ENCODE assay signal across 1 cellular context in the genomic region with DNA sequence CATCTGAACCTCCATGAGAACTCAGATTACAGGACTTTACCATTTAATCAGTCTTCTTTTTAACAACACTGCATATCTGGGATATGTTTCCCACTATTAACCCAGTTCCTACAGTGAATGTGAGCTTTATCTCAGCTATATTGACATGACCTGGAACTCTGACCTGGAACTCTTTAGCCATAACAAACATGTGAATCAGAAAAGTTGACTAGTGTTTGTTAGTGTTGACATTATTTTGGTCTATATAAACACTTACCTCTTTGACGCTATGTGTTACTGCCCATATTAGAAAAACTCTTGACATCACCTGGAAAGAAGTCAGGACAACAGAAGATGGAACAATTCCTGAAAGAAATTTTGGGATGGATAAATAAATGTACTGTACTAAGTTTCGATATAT.
TF ChIP-seq lines count a peak whose summit lies in the region.

No MANE protein-coding gene starts in this region.

TF ChIP-seq in HepG2, 621 proteins besides CTCF, POLR2A, EP300 and RAD21 (continued from another document and continues in another):
- TF ChIP-seq FOXJ3 (CRISPR knock-in tag; IDR thresholded peaks at IDR 0.05; ENCODE audit: borderline replicate concordance) (peak; percentile 47; the same call in 1 of the 2 replicates), SIX1 (CRISPR knock-in tag; IDR thresholded peaks at IDR 0.05; ENCODE audit: borderline replicate concordance) (no peak), BCL6 (CRISPR knock-in tag; IDR thresholded peaks at IDR 0.05) (peak; percentile 82), HDAC1 (CRISPR knock-in tag; IDR thresholded peaks at IDR 0.05) (peak; percentile 48), ERF (CRISPR knock-in tag; IDR thresholded peaks at IDR 0.05) (peak; percentile 53), GATAD2A (CRISPR knock-in tag; IDR thresholded peaks at IDR 0.05) (peak; percentile 70), LCORL (IDR thresholded peaks at IDR 0.05) (no peak), LCORL (CRISPR knock-in tag; IDR thresholded peaks at IDR 0.05) (0 out of 2 replicates have a peak, but pooled peaks have one; percentile 17), RXRB (CRISPR knock-in tag; IDR thresholded peaks at IDR 0.05; ENCODE audit: borderline replicate concordance) (peak; percentile 76), HMG20A (CRISPR knock-in tag; IDR thresholded peaks at IDR 0.05; ENCODE audit: borderline replicate concordance) (peak; percentile 93; the same call in 1 of the 2 replicates), ZSCAN25 (CRISPR knock-in tag; IDR thresholded peaks at IDR 0.05) (no peak), SAP130 (CRISPR knock-in tag; IDR thresholded peaks at IDR 0.05; ENCODE audit: low read depth) (peak; percentile 73), GFI1 (CRISPR knock-in tag; IDR thresholded peaks at IDR 0.05; ENCODE audit: borderline replicate concordance) (peak; percentile 88), SOX6 (IDR thresholded peaks at IDR 0.05) (no peak), SOX6 (CRISPR knock-in tag; IDR thresholded peaks at IDR 0.05) (peak; percentile 63; the same call in 1 of the 2 replicates), ZNF550 (CRISPR knock-in tag; IDR thresholded peaks at IDR 0.05; ENCODE audit: borderline replicate concordance) (no peak), GABPA (IDR thresholded peaks at IDR 0.05; ENCODE audit: low read depth, low read length) (no peak), GABPA (CRISPR knock-in tag; IDR thresholded peaks at IDR 0.05; ENCODE audit: low read depth) (peak; percentile 34; the same call in 1 of the 2 replicates), CEBPG (CRISPR knock-in tag; IDR thresholded peaks at IDR 0.05) (0 out of 2 replicates have a peak, but pooled peaks have one; percentile 24), IRF2 (CRISPR knock-in tag; IDR thresholded peaks at IDR 0.05) (peak; percentile 64), KLF16 (CRISPR knock-in tag; IDR thresholded peaks at IDR 0.05) (0 out of 4 replicates have a peak, but pooled peaks of 1 of the 2 experiments have one; percentile 49), FOXA3 (CRISPR knock-in tag; IDR thresholded peaks at IDR 0.05) (peak; percentile 94), ZNF619 (CRISPR knock-in tag; IDR thresholded peaks at IDR 0.05) (no peak), ZNF382 (CRISPR knock-in tag; IDR thresholded peaks at IDR 0.05; ENCODE audit: borderline replicate concordance) (no peak), TEAD3 (CRISPR knock-in tag; optimal IDR thresholded peaks at IDR 0.05; ENCODE audit: borderline replicate concordance) (peak; percentile 36), JUND (CRISPR knock-in tag; IDR thresholded peaks at IDR 0.05) (0 out of 2 replicates have a peak, but pooled peaks have one; percentile 21), RFXANK (CRISPR knock-in tag; IDR thresholded peaks at IDR 0.05) (no peak), HDAC2 (CRISPR knock-in tag; IDR thresholded peaks at IDR 0.05) (peak; percentile 76)
- TF ChIP-seq, protein P1, sequence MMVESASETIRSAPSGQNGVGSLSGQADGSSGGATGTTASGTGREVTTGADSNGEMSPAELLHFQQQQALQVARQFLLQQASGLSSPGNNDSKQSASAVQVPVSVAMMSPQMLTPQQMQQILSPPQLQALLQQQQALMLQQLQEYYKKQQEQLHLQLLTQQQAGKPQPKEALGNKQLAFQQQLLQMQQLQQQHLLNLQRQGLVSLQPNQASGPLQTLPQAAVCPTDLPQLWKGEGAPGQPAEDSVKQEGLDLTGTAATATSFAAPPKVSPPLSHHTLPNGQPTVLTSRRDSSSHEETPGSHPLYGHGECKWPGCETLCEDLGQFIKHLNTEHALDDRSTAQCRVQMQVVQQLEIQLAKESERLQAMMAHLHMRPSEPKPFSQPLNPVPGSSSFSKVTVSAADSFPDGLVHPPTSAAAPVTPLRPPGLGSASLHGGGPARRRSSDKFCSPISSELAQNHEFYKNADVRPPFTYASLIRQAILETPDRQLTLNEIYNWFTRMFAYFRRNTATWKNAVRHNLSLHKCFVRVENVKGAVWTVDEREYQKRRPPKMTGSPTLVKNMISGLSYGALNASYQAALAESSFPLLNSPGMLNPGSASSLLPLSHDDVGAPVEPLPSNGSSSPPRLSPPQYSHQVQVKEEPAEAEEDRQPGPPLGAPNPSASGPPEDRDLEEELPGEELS (CRISPR knock-in tag; IDR thresholded peaks at IDR 0.05) = peak; percentile 93
- TF ChIP-seq, protein P2, sequence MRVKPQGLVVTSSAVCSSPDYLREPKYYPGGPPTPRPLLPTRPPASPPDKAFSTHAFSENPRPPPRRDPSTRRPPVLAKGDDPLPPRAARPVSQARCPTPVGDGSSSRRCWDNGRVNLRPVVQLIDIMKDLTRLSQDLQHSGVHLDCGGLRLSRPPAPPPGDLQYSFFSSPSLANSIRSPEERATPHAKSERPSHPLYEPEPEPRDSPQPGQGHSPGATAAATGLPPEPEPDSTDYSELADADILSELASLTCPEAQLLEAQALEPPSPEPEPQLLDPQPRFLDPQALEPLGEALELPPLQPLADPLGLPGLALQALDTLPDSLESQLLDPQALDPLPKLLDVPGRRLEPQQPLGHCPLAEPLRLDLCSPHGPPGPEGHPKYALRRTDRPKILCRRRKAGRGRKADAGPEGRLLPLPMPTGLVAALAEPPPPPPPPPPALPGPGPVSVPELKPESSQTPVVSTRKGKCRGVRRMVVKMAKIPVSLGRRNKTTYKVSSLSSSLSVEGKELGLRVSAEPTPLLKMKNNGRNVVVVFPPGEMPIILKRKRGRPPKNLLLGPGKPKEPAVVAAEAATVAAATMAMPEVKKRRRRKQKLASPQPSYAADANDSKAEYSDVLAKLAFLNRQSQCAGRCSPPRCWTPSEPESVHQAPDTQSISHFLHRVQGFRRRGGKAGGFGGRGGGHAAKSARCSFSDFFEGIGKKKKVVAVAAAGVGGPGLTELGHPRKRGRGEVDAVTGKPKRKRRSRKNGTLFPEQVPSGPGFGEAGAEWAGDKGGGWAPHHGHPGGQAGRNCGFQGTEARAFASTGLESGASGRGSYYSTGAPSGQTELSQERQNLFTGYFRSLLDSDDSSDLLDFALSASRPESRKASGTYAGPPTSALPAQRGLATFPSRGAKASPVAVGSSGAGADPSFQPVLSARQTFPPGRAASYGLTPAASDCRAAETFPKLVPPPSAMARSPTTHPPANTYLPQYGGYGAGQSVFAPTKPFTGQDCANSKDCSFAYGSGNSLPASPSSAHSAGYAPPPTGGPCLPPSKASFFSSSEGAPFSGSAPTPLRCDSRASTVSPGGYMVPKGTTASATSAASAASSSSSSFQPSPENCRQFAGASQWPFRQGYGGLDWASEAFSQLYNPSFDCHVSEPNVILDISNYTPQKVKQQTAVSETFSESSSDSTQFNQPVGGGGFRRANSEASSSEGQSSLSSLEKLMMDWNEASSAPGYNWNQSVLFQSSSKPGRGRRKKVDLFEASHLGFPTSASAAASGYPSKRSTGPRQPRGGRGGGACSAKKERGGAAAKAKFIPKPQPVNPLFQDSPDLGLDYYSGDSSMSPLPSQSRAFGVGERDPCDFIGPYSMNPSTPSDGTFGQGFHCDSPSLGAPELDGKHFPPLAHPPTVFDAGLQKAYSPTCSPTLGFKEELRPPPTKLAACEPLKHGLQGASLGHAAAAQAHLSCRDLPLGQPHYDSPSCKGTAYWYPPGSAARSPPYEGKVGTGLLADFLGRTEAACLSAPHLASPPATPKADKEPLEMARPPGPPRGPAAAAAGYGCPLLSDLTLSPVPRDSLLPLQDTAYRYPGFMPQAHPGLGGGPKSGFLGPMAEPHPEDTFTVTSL (CRISPR knock-in tag; IDR thresholded peaks at IDR 0.05; ENCODE audit: borderline replicate concordance) = peak; percentile 92
- TF ChIP-seq, protein P3, sequence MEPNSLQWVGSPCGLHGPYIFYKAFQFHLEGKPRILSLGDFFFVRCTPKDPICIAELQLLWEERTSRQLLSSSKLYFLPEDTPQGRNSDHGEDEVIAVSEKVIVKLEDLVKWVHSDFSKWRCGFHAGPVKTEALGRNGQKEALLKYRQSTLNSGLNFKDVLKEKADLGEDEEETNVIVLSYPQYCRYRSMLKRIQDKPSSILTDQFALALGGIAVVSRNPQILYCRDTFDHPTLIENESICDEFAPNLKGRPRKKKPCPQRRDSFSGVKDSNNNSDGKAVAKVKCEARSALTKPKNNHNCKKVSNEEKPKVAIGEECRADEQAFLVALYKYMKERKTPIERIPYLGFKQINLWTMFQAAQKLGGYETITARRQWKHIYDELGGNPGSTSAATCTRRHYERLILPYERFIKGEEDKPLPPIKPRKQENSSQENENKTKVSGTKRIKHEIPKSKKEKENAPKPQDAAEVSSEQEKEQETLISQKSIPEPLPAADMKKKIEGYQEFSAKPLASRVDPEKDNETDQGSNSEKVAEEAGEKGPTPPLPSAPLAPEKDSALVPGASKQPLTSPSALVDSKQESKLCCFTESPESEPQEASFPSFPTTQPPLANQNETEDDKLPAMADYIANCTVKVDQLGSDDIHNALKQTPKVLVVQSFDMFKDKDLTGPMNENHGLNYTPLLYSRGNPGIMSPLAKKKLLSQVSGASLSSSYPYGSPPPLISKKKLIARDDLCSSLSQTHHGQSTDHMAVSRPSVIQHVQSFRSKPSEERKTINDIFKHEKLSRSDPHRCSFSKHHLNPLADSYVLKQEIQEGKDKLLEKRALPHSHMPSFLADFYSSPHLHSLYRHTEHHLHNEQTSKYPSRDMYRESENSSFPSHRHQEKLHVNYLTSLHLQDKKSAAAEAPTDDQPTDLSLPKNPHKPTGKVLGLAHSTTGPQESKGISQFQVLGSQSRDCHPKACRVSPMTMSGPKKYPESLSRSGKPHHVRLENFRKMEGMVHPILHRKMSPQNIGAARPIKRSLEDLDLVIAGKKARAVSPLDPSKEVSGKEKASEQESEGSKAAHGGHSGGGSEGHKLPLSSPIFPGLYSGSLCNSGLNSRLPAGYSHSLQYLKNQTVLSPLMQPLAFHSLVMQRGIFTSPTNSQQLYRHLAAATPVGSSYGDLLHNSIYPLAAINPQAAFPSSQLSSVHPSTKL (CRISPR knock-in tag; IDR thresholded peaks at IDR 0.05) = peak; percentile 90
- TF ChIP-seq, protein P4, sequence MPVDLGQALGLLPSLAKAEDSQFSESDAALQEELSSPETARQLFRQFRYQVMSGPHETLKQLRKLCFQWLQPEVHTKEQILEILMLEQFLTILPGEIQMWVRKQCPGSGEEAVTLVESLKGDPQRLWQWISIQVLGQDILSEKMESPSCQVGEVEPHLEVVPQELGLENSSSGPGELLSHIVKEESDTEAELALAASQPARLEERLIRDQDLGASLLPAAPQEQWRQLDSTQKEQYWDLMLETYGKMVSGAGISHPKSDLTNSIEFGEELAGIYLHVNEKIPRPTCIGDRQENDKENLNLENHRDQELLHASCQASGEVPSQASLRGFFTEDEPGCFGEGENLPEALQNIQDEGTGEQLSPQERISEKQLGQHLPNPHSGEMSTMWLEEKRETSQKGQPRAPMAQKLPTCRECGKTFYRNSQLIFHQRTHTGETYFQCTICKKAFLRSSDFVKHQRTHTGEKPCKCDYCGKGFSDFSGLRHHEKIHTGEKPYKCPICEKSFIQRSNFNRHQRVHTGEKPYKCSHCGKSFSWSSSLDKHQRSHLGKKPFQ (CRISPR knock-in tag; IDR thresholded peaks at IDR 0.05; ENCODE audit: insufficient replicate concordance) = no peak
- TF ChIP-seq, protein P5, sequence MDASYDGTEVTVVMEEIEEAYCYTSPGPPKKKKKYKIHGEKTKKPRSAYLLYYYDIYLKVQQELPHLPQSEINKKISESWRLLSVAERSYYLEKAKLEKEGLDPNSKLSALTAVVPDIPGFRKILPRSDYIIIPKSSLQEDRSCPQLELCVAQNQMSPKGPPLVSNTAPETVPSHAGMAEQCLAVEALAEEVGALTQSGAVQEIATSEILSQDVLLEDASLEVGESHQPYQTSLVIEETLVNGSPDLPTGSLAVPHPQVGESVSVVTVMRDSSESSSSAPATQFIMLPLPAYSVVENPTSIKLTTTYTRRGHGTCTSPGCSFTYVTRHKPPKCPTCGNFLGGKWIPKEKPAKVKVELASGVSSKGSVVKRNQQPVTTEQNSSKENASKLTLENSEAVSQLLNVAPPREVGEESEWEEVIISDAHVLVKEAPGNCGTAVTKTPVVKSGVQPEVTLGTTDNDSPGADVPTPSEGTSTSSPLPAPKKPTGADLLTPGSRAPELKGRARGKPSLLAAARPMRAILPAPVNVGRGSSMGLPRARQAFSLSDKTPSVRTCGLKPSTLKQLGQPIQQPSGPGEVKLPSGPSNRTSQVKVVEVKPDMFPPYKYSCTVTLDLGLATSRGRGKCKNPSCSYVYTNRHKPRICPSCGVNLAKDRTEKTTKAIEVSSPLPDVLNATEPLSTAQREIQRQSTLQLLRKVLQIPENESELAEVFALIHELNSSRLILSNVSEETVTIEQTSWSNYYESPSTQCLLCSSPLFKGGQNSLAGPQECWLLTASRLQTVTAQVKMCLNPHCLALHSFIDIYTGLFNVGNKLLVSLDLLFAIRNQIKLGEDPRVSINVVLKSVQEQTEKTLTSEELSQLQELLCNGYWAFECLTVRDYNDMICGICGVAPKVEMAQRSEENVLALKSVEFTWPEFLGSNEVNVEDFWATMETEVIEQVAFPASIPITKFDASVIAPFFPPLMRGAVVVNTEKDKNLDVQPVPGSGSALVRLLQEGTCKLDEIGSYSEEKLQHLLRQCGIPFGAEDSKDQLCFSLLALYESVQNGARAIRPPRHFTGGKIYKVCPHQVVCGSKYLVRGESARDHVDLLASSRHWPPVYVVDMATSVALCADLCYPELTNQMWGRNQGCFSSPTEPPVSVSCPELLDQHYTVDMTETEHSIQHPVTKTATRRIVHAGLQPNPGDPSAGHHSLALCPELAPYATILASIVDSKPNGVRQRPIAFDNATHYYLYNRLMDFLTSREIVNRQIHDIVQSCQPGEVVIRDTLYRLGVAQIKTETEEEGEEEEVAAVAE (CRISPR knock-in tag; IDR thresholded peaks at IDR 0.05; ENCODE audit: borderline replicate concordance) = no peak
- TF ChIP-seq, protein P6, sequence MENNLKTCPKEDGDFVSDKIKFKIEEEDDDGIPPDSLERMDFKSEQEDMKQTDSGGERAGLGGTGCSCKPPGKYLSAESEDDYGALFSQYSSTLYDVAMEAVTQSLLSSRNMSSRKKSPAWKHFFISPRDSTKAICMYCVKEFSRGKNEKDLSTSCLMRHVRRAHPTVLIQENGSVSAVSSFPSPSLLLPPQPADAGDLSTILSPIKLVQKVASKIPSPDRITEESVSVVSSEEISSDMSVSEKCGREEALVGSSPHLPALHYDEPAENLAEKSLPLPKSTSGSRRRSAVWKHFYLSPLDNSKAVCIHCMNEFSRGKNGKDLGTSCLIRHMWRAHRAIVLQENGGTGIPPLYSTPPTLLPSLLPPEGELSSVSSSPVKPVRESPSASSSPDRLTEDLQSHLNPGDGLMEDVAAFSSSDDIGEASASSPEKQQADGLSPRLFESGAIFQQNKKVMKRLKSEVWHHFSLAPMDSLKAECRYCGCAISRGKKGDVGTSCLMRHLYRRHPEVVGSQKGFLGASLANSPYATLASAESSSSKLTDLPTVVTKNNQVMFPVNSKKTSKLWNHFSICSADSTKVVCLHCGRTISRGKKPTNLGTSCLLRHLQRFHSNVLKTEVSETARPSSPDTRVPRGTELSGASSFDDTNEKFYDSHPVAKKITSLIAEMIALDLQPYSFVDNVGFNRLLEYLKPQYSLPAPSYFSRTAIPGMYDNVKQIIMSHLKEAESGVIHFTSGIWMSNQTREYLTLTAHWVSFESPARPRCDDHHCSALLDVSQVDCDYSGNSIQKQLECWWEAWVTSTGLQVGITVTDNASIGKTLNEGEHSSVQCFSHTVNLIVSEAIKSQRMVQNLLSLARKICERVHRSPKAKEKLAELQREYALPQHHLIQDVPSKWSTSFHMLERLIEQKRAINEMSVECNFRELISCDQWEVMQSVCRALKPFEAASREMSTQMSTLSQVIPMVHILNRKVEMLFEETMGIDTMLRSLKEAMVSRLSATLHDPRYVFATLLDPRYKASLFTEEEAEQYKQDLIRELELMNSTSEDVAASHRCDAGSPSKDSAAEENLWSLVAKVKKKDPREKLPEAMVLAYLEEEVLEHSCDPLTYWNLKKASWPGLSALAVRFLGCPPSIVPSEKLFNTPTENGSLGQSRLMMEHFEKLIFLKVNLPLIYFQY (CRISPR knock-in tag; IDR thresholded peaks at IDR 0.05; ENCODE audit: borderline replicate concordance) = peak; percentile 27; the same call in 1 of the 2 replicates
